In genomic region chr19:41813911-41814310, GRCh38 we compare ENCODE assay signal across 34 cellular contexts. TPM values are rescaled to one million over a fixed set of nuclear protein-coding genes. Genes with fewer than 3 reads are reported as not detected.
"Had no signal": no experiment of that assay in that cellular context is flagged by ENCODE, and none has a peak within 500 bp of the region (broad histone marks: within the 10 kb centered on the region; RNA-seq: fewer than 3 reads in every experiment).

No MANE protein-coding gene starts in this region.

- H3K36me3 ChIP-seq: colonic mucosa, esophagus muscularis mucosa, gastroesophageal sphincter, heart right ventricle, lower lobe of right lung, neural progenitor cell, ovary, spleen, tibial artery, upper lobe of left lung, uterus had no signal

- H3K36me3 Mint-ChIP-seq: neural progenitor cell; stimulated activated memory B cell treated with anti-CD40 and anti-IgM and Interleukin-4, amounts not matched to agents 10 μg/mL and 1 μg/mL and 100 μg/mL, for 72 hours had no signal

- H3K4me1 ChIP-seq: colonic mucosa, foreskin keratinocyte, gastroesophageal sphincter, neural progenitor cell, psoas muscle, testis, tibial artery, uterus had no signal

- H3K4me2 ChIP-seq: neural progenitor cell had no signal

- H3K4me3 ChIP-seq: colonic mucosa, esophagus muscularis mucosa, gastroesophageal sphincter, heart right ventricle, lower lobe of right lung, neural progenitor cell, ovary, psoas muscle, skin epidermis, spleen, testis, tibial artery, upper lobe of left lung, uterus had no signal

- H3K9ac ChIP-seq: neural progenitor cell had no signal

- H3K4me3 Mint-ChIP-seq: dendritic cell treated with granulocyte-macrophage colony-stimulating factor and Interleukin-4, amounts not matched to agents 40 ng/mL and 50 ng/mL, for 4 days; nephron; neural progenitor cell; stimulated activated memory B cell treated with anti-CD40 and anti-IgM and Interleukin-4, amounts not matched to agents 10 μg/mL and 1 μg/mL and 100 μg/mL, for 72 hours had no signal

- H3K27me3 ChIP-seq: colonic mucosa, foreskin keratinocyte, neural progenitor cell, ovary, testis, upper lobe of left lung, uterus had no signal

- H3K9me3 Mint-ChIP-seq: dendritic cell treated with granulocyte-macrophage colony-stimulating factor and Interleukin-4, amounts not matched to agents 40 ng/mL and 50 ng/mL, for 4 days; nephron; neural progenitor cell; stimulated activated memory B cell treated with anti-CD40 and anti-IgM and Interleukin-4, amounts not matched to agents 10 μg/mL and 1 μg/mL and 100 μg/mL, for 72 hours had no signal

- H3K27me3 Mint-ChIP-seq: stimulated activated memory B cell treated with anti-CD40 and anti-IgM and Interleukin-4, amounts not matched to agents 10 μg/mL and 1 μg/mL and 100 μg/mL, for 72 hours had no signal

- DNase-seq: effector memory CD4-positive, alpha-beta T cell; hippocampal formation; left ventricle myocardium superior; lower lobe of right lung; nucleus accumbens; ovary; psoas muscle; right cardiac atrium; spleen; stimulated activated CD4-positive, alpha-beta T cell treated with anti-CD3 and anti-CD28 coated beads, Interleukin-4, amount 100 ng/mL, for 4 hours; stimulated activated naive CD8-positive, alpha-beta T cell treated with anti-CD3 and anti-CD28 coated beads, Interleukin-15, Interleukin-2, amounts not matched to agents 100 U/mL and 50 U/mL, for 24 hours; substantia nigra; tibial artery; upper lobe of left lung; uterus had no signal

- H3K27ac Mint-ChIP-seq: dendritic cell treated with granulocyte-macrophage colony-stimulating factor and Interleukin-4, amounts not matched to agents 40 ng/mL and 50 ng/mL, for 4 days; nephron; neural progenitor cell; stimulated activated memory B cell treated with anti-CD40 and anti-IgM and Interleukin-4, amounts not matched to agents 10 μg/mL and 1 μg/mL and 100 μg/mL, for 72 hours had no signal

- H3K27ac ChIP-seq: colonic mucosa, esophagus muscularis mucosa, foreskin keratinocyte, gastroesophageal sphincter, heart right ventricle, lower lobe of right lung, neural progenitor cell, ovary, psoas muscle, skin epidermis, spleen, testis, tibial artery, upper lobe of left lung, uterus had no signal

- H3K4me1 Mint-ChIP-seq: nephron, neural progenitor cell had no signal

- FAIRE-seq: endothelial cell of umbilical vein, islet of Langerhans had no signal

- H3K9me3 ChIP-seq: colonic mucosa, esophagus muscularis mucosa, gastroesophageal sphincter, heart right ventricle, lower lobe of right lung, ovary, psoas muscle, spleen, testis, tibial artery, upper lobe of left lung, uterus had no signal

- ATAC-seq: gastroesophageal sphincter; left ventricle myocardium superior; lower lobe of right lung; psoas muscle; right cardiac atrium; stimulated activated memory B cell treated with anti-CD40 and anti-IgM and Interleukin-4, amounts not matched to agents 10 μg/mL and 1 μg/mL and 100 μg/mL, for 72 hours; stimulated activated naive CD8-positive, alpha-beta T cell treated with anti-CD3 and anti-CD28 coated beads, Interleukin-15, Interleukin-2, amounts not matched to agents 100 U/mL and 50 U/mL, for 24 hours had no signal

RNA-seq across cellular contexts. Expression of gene CEACAM3, which starts 17.5 kb away (rescaled TPM):
- total RNA-seq: cerebellum, endothelial cell of umbilical vein, epithelial cell of proximal tubule, fibroblast of lung, foreskin keratinocyte, kidney epithelial cell, ovary, renal cortical epithelial cell, testis, uterus had no signal

RNA-seq across cellular contexts. Expression of gene LYPD4, which starts 30.6 kb away (rescaled TPM):
- total RNA-seq: cerebellum, colonic mucosa, endothelial cell of umbilical vein, epithelial cell of proximal tubule, esophagus muscularis mucosa, fibroblast of lung, foreskin keratinocyte, gastroesophageal sphincter, heart right ventricle, kidney epithelial cell, left ventricle myocardium superior, lower lobe of right lung, mononuclear cell, ovary, psoas muscle, renal cortical epithelial cell, right cardiac atrium, spleen, upper lobe of left lung, uterus had no signal

RNA-seq across cellular contexts. Expression of gene DMRTC2, which starts 30.9 kb away (rescaled TPM):
- total RNA-seq: cerebellum, colonic mucosa, endothelial cell of umbilical vein, epithelial cell of proximal tubule, esophagus muscularis mucosa, fibroblast of lung, foreskin keratinocyte, gastroesophageal sphincter, heart right ventricle, kidney epithelial cell, left ventricle myocardium superior, lower lobe of right lung, mononuclear cell, ovary, psoas muscle, renal cortical epithelial cell, right cardiac atrium, spleen, upper lobe of left lung had no signal

RNA-seq across cellular contexts. Expression of gene CEACAM6, which starts 58.6 kb away (rescaled TPM):
- total RNA-seq: endothelial cell of umbilical vein, fibroblast of lung, left ventricle myocardium superior, renal cortical epithelial cell had no signal
